In the genomic region with DNA sequence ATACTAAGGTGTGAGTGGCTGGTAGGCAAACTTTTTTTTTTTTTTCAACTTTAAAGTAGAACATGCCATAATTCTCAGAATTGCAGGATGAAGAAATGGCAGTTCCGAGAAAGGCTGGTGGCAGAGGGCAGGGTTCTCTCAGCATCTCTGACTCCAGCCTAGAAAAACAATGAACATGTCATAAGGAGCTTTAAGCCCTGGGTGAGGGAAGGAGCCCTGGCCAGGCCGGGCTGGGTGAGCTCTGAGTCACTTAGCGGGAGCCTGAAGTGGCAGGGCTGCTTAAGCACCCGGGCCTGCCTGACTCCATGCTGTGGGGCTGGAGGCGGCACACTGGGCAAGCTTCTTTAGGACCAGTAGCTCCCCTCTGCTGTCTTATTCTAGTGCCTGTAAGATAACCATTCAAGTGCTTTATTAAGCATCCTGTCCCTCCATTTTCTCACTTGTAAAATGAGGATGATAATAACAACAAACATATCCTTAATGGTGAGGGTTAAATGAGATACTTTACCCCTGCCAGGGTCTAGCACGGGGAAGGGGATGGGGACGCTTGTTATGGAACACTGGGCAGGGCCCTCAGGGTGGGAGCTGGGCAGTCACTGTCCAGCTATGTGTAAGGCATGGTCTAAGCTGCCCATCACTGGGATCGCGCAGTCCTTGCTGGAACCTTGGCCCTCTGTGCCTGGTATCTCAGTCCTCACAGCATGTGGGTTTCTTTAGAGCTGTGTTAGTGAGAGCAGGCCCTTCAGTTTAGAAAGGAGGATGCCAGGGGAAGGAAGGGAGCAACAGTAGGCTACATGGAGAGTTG, we compare ENCODE assay signal across 12 cellular contexts. TPM values are rescaled to one million over a fixed set of nuclear protein-coding genes. Genes with fewer than 3 reads are reported as not detected.
DNase-seq lines count a peak whose midpoint lies in the region; ATAC-seq and TF ChIP-seq lines count a peak whose summit lies in the region.
"Had no signal": no experiment of that assay in that cellular context is flagged by ENCODE, and none has a peak within 500 bp of the region (broad histone marks: within the 10 kb centered on the region; RNA-seq: fewer than 3 reads in every experiment).

No MANE protein-coding gene starts in this region.

- TF ChIP-seq POLR2A in right lobe of liver (IDR thresholded peaks at IDR 0.05): no peak

- no peak overlapping the region for H3K4me3 Mint-ChIP-seq in activated T-helper 17 cell treated with anti-CD3 and anti-CD28 coated beads, Interleukin-2, amount 50 U/mL, for 72 hours
- H3K4me3 Mint-ChIP-seq: activated B cell treated with CpG ODN at 0.5 μM for 24 hours had no signal

- DNase-seq in AG04450 (ENCODE audit: low read depth, low spot score) (no peak), HT1080 (ENCODE audit: low read depth) (peak; percentile 85), hepatic stellate cell (ENCODE audit: low spot score) (peak; percentile 92), colonic mucosa (no peak), right lobe of liver (no peak)
- DNase-seq: activated B cell treated with CpG ODN at 0.5 μM for 24 hours, GDM1, hypothalamus had no signal

- peaks cover 14% of the 10 kb centered on the region for H3K4me1 Mint-ChIP-seq in activated T-helper 17 cell treated with anti-CD3 and anti-CD28 coated beads, Interleukin-2, amount 50 U/mL, for 72 hours

- H3K27me3 Mint-ChIP-seq in activated T-helper 17 cell treated with anti-CD3 and anti-CD28 coated beads, Interleukin-2, amount 50 U/mL, for 72 hours: peaks cover 7% of the 10 kb centered on the region

- H3K36me3 Mint-ChIP-seq in activated T-helper 17 cell treated with anti-CD3 and anti-CD28 coated beads, Interleukin-2, amount 50 U/mL, for 72 hours (ENCODE audit: low read depth): no peaks in the 10 kb centered on the region

- H3K9me3 ChIP-seq in AG04450 (ENCODE audit: control insufficient read depth, insufficient read depth, low read length) (no peaks in the 10 kb centered on the region), colonic mucosa (no peaks in the 10 kb centered on the region), right lobe of liver (no peaks in the 10 kb centered on the region)

- H3K36me3 ChIP-seq in colonic mucosa: no peaks in the 10 kb centered on the region
- H3K36me3 ChIP-seq in right lobe of liver: no peaks in the 10 kb centered on the region

- intact Hi-C loops in colonic mucosa (cut with DNase I) (no loop called here), right lobe of liver (cut with DNase I) (no loop called here)

- peak; percentile 91 for ATAC-seq in activated T-helper 17 cell treated with anti-CD3 and anti-CD28 coated beads, Interleukin-2, amount 50 U/mL, for 72 hours (replicated peaks)
- ATAC-seq in GM19452 (IDR thresholded peaks at IDR 0.05; ENCODE audit: unreplicated experiment) (no peak), GM19328 (IDR thresholded peaks at IDR 0.05; ENCODE audit: unreplicated experiment) (no peak), right lobe of liver (no peak)

- no peaks in the 10 kb centered on the region for H3K9me3 Mint-ChIP-seq in activated T-helper 17 cell treated with anti-CD3 and anti-CD28 coated beads, Interleukin-2, amount 50 U/mL, for 72 hours
- H3K9me3 Mint-ChIP-seq: activated B cell treated with CpG ODN at 0.5 μM for 24 hours had no signal

- H3K9ac ChIP-seq in colonic mucosa (ENCODE audit: low read depth in 2 of 2, low read length in 2 of 2): no peak overlapping the region

- CTCF ChIA-PET in AG04450 (lab: Charles Lee): interaction anchor here (0.8 to 2.2 kb wide), 6 partner anchors 13 to 138 kb away, joined by 3 to 14 read pairs (median 6); no protein-coding TSS in a partner anchor

- POLR2A ChIA-PET in AG04450 (lab: Yijun Ruan, JAX): interaction anchor here (0.6 to 2.1 kb wide), 5 partner anchors 9 to 142 kb away, joined by 3 to 7 read pairs (median 3); partner anchors contain the start of gene SMAD6

- TF ChIP-seq CTCF in AG04450 (IDR thresholded peaks at IDR 0.05; ENCODE audit: low read depth, low read length): no peak
- TF ChIP-seq CTCF in colonic mucosa (IDR thresholded peaks at IDR 0.05): no peak
- no peak for TF ChIP-seq CTCF in right lobe of liver (IDR thresholded peaks at IDR 0.05)

- H3K4me1 ChIP-seq in colonic mucosa: no peaks in the 10 kb centered on the region
- peaks cover 0 to 10% (median 2%) of the 10 kb centered on the region in 4 donors for H3K4me1 ChIP-seq in right lobe of liver

- peak overlapping the region; percentile 57 for H3K27ac Mint-ChIP-seq in activated T-helper 17 cell treated with anti-CD3 and anti-CD28 coated beads, Interleukin-2, amount 50 U/mL, for 72 hours
- H3K27ac Mint-ChIP-seq: activated B cell treated with CpG ODN at 0.5 μM for 24 hours had no signal

- peak overlapping the region; percentile 11 for H3K27ac ChIP-seq in AG04450 (ENCODE audit: low read depth, low read length)
- H3K27ac ChIP-seq in colonic mucosa: no peak overlapping the region
- no peak overlapping the region for H3K27ac ChIP-seq in right lobe of liver

- H3K27me3 ChIP-seq in AG04450 (ENCODE audit: control insufficient read depth, insufficient read depth, low read length) (no peaks in the 10 kb centered on the region), colonic mucosa (no peaks in the 10 kb centered on the region), right lobe of liver (no peaks in the 10 kb centered on the region)

- no peak overlapping the region for H3K4me3 ChIP-seq in AG04450 (ENCODE audit: low read depth, low read length)
- no peak overlapping the region for H3K4me3 ChIP-seq in colonic mucosa
- no peak overlapping the region for H3K4me3 ChIP-seq in right lobe of liver
- H3K4me3 ChIP-seq: skin epidermis had no signal

- WGBS in right lobe of liver (ENCODE audit: insufficient coverage, low coverage, low lambda C conversion rate, missing lambda C conversion rate): 75% methylated on average over 5 of the region's 9 CpGs

RNA-seq across cellular contexts. Expression of gene SMAD6, which starts 18.4 kb away (rescaled TPM):
- 1.8 and 2.2 TPM in 2 replicates for polyA plus RNA-seq in AG04450 (2011; rRNA removed)
- polyA minus RNA-seq in AG04450 (2011; rRNA and poly(A)+ RNA removed): 4.9 and 6.2 TPM in 2 replicates
- total RNA-seq in HT1080 (2014; rRNA removed; shearing (Covaris generic)): 6.9 and 8.5 TPM in 2 replicates
- 4.8 and 6.2 TPM in 2 replicates for polyA plus RNA-seq in HT1080 (2015; cell fraction: cytosol; rRNA removed)
- polyA plus RNA-seq in HT1080 (2015; cell fraction: nucleus; rRNA removed): 8.3 and 11.1 TPM in 2 replicates
- under 1 TPM in 1 of 2 donors, not detected in 1; 0.19 TPM for total RNA-seq in activated T-helper 17 cell treated with anti-CD3 and anti-CD28 coated beads, Interleukin-2, amount 50 U/mL, for 72 hours
- total RNA-seq in colonic mucosa (10 to 100 TPM in 1 of 2 donors, 1 to 10 TPM in 1; 9.4 to 22.0 TPM), right lobe of liver (10 to 100 TPM; 10.5 to 17.2 (median 12.3) TPM)

Comparison
In these comparisons a context has a peak if more than half of its experiments do, and no peak if none do; other contexts are left out.
1. DNase-seq: peak in HT1080 (single experiment) and hepatic stellate cell (single experiment); none in AG04450 (single experiment), colonic mucosa (single experiment) and right lobe of liver (0 of 3).